Comparison of ENCODE assay signal across 8 cellular contexts in the genomic region with DNA sequence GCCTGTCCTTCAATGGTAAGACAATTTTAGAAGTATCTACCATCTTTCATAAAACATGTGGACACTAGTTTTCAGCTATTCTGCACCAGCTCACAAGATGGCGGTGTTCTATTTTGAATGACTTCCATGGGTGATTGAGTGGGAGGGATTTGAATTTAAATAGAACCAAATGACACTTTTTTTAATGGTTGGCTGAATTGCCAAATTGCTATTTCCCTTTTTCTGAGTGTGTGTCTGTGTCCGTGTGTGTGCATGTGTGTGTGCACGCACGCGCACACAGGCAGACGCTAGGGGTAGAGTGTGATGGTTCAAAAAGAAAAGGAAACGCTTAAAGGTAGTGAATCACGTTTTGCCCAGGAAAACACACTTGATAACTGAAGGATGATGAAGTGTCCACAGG.
A peak's percentile ranks its signal among the peaks of the same experiment; 100 is the strongest.
DNase-seq lines count a peak whose midpoint lies in the region; ATAC-seq, FAIRE-seq and TF ChIP-seq lines count a peak whose summit lies in the region.

No MANE protein-coding gene starts in this region.

- peak overlapping the region; percentile 29 for H3K27ac ChIP-seq in CD4-positive, alpha-beta T cell (ENCODE audit: low read depth, low read length)
- H3K27ac ChIP-seq in HL-60 (replicated peaks) (peak overlapping the region; percentile 65), VCaP (no peak overlapping the region), keratinocyte (ENCODE audit: control insufficient read depth, insufficient read depth, low read length) (no peak overlapping the region)

- intact Hi-C loops in CD4-positive, alpha-beta T cell (cut with DNase I, micrococcal nuclease) = loop anchor here (10.0 kb wide), 4 partner anchors 48 to 328 kb away; no protein-coding TSS in a partner anchor

- 0 out of 2 replicates have a peak overlapping the region, but pooled peaks have one; percentile 2 for H3K4me3 ChIP-seq in HL-60 (replicated peaks; ENCODE audit: insufficient read depth, low read length)
- no peak overlapping the region for H3K4me3 ChIP-seq in keratinocyte (ENCODE audit: control insufficient read depth in 2 of 3, extremely low read depth in 1 of 3, insufficient read depth in 2 of 3, low read depth in 1 of 3, low read length in 3 of 3)

- no peak overlapping the region for H3K4me2 ChIP-seq in keratinocyte (ENCODE audit: control insufficient read depth, extremely low read depth, insufficient read depth, low read depth, low read length)

- no peak for FAIRE-seq in keratinocyte (lab: Jason Lieb, UNC)

- CTCF ChIA-PET in CD4-positive, alpha-beta T cell (lab: Charles Lee) = interaction anchor here (0.9 to 1.6 kb wide), 2 partner anchors 292 to 344 kb away, joined by 3 to 5 read pairs; no protein-coding TSS in a partner anchor

- POLR2A ChIA-PET in CD4-positive, alpha-beta T cell (lab: Charles Lee) = interaction anchor here (0.8 to 2.0 kb wide), 4 partner anchors 264 to 344 kb away, joined by 3 to 5 read pairs (median 4); no protein-coding TSS in a partner anchor

- H3K36me3 ChIP-seq in keratinocyte (ENCODE audit: control insufficient read depth in 2 of 2, extremely low read depth in 1 of 2, insufficient read depth in 2 of 2, low read length in 2 of 2) = no peaks in the 10 kb centered on the region

- H3K9me1 ChIP-seq in keratinocyte (ENCODE audit: control insufficient read depth, extremely low read depth, insufficient read depth, low read length) = no peaks in the 10 kb centered on the region

- peak in 7 of 10 experiments; percentile 0 to 8 (median 3) for DNase-seq in CD4-positive, alpha-beta T cell
- DNase-seq in HL-60 (ENCODE audit: low read depth in 1 of 2, low spot score in 1 of 2) (peak; percentile 61 to 81), keratinocyte (ENCODE audit: low read depth, low spot score) (no peak), NCI-H187 (lab: John Stamatoyannopoulos, UW) (no peak)

- ATAC-seq in CD4-positive, alpha-beta T cell (ENCODE audit: poor library complexity) = peak; percentile 62
- ATAC-seq in HG03159 (IDR thresholded peaks at IDR 0.05; ENCODE audit: unreplicated experiment) = no peak
- no peak for ATAC-seq in HG03378 (IDR thresholded peaks at IDR 0.05; ENCODE audit: unreplicated experiment)
- no peak for ATAC-seq in GM21786 (IDR thresholded peaks at IDR 0.05; ENCODE audit: unreplicated experiment)

- no peaks in the 10 kb centered on the region for H3K9me3 Mint-ChIP-seq in CD4-positive, alpha-beta T cell

- H3K27me3 ChIP-seq in CD4-positive, alpha-beta T cell (ENCODE audit: control insufficient read depth, insufficient read depth, low read length) = no peaks in the 10 kb centered on the region
- H3K27me3 ChIP-seq in HL-60 (ENCODE audit: insufficient read depth, poor library complexity, severe bottlenecking) (no peaks in the 10 kb centered on the region), keratinocyte (ENCODE audit: control insufficient read depth, extremely low read depth, insufficient read depth, low read length) (no peaks in the 10 kb centered on the region)

- no peaks in the 10 kb centered on the region for H3K79me2 ChIP-seq in keratinocyte (ENCODE audit: control insufficient read depth, insufficient read depth, low read length)

- H3K4me1 ChIP-seq in keratinocyte (ENCODE audit: control insufficient read depth, extremely low read depth, insufficient read depth, low read length) = peaks cover 10% of the 10 kb centered on the region

- peaks cover 17% of the 10 kb centered on the region for H3K4me1 Mint-ChIP-seq in CD4-positive, alpha-beta T cell (ENCODE audit: low read depth)

- dilution Hi-C loops in keratinocyte (cut with MboI; ENCODE audit: extremely low pct_ligation_motif_present, low sequenced_read_pairs) = no loop called here

- H3K36me3 Mint-ChIP-seq in CD4-positive, alpha-beta T cell (ENCODE audit: low read depth) = no peaks in the 10 kb centered on the region

- H3K9ac ChIP-seq in keratinocyte (ENCODE audit: control insufficient read depth, extremely low read depth, insufficient read depth, low read length) = no peak overlapping the region

- TF ChIP-seq CTCF in CD4-positive, alpha-beta T cell (IDR thresholded peaks at IDR 0.05) = no peak
- TF ChIP-seq CTCF in HL-60 (IDR thresholded peaks at IDR 0.05; ENCODE audit: insufficient read depth, low read length) = peak; percentile 36
- TF ChIP-seq CTCF in VCaP (conservative IDR thresholded peaks at IDR 0.05) = peak; percentile 72
- peak; percentile 28 to 36 (median 29) for TF ChIP-seq CTCF in keratinocyte (optimal IDR thresholded peaks at IDR 0.05 in 1 of 3, IDR thresholded peaks at IDR 0.05 in 1 of 3, conservative IDR thresholded peaks at IDR 0.05 in 1 of 3; ENCODE audit: extremely low read depth in 1 of 3, insufficient read depth in 2 of 3, low read length in 3 of 3)

- H4K20me1 ChIP-seq in keratinocyte (ENCODE audit: control insufficient read depth, extremely low read depth, insufficient read depth, low read length) = no peaks in the 10 kb centered on the region

- no peaks in the 10 kb centered on the region for H3K9me3 ChIP-seq in CD4-positive, alpha-beta T cell (ENCODE audit: control insufficient read depth, low read length)
- H3K9me3 ChIP-seq in keratinocyte (ENCODE audit: control insufficient read depth, low read depth, low read length) = no peaks in the 10 kb centered on the region

- H3K4me3 Mint-ChIP-seq in CD4-positive, alpha-beta T cell = peak overlapping the region; percentile 84

- no peak overlapping the region for H2AFZ ChIP-seq in keratinocyte (ENCODE audit: control insufficient read depth, low read length)

- H3K27ac Mint-ChIP-seq in CD4-positive, alpha-beta T cell = peak overlapping the region; percentile 78

- no peaks in the 10 kb centered on the region for H3K27me3 Mint-ChIP-seq in CD4-positive, alpha-beta T cell

Comparison
In these comparisons a context has a peak if more than half of its experiments do, and no peak if none do; other contexts are left out.
1. DNase-seq: peak in CD4-positive, alpha-beta T cell (7 of 10) and HL-60 (2 of 2); none in keratinocyte (single experiment) and NCI-H187 (0 of 2).
2. H3K27ac ChIP-seq: peak in CD4-positive, alpha-beta T cell (single experiment) and HL-60 (single experiment); none in VCaP (single experiment) and keratinocyte (single experiment).